Comparison of ENCODE assay signal across 17 cellular contexts in genomic region chr1:57835620-57836019, GRCh38.
DNase-seq lines count a peak whose midpoint lies in the region; ATAC-seq and TF ChIP-seq lines count a peak whose summit lies in the region.
"Had no signal": no experiment of that assay in that cellular context is flagged by ENCODE, and none has a peak within 500 bp of the region (broad histone marks: within the 10 kb centered on the region; RNA-seq: fewer than 3 reads in every experiment).

No MANE protein-coding gene starts in this region.

- no peak overlapping the region for H3K27ac ChIP-seq in GM23338 (ENCODE audit: low read depth)
- H3K27ac ChIP-seq: right atrium auricular region, thoracic aorta had no signal

- no peak overlapping the region for H3K4me2 ChIP-seq in GM23338

- H3K4me1 ChIP-seq in GM23338 (ENCODE audit: insufficient read depth) = peaks cover 22% of the 10 kb centered on the region
- H3K4me1 ChIP-seq: right atrium auricular region had no signal

- H3K36me3 Mint-ChIP-seq in GM23338 (ENCODE audit: low read depth) = peaks cover 11% of the 10 kb centered on the region

- H3K79me2 ChIP-seq in GM23338 (replicated peaks; ENCODE audit: insufficient read depth) = no peaks in the 10 kb centered on the region

- peaks cover 17% of the 10 kb centered on the region for H3K4me1 Mint-ChIP-seq in GM23338
- H3K4me1 Mint-ChIP-seq: activated CD4-positive, alpha-beta T cell treated with anti-CD3 and anti-CD28 coated beads, Interleukin-2, amount 10 ng/mL, durations not matched to agents 7 days and 5 days had no signal

- peak; percentile 86 for ATAC-seq in GM23338
- peak; percentile 9; the same call in 1 of the 3 replicates for ATAC-seq in SK-N-SH treated with all-trans-retinoic acid at 6 μM for 48 hours
- ATAC-seq in GM19035 (IDR thresholded peaks at IDR 0.05; ENCODE audit: unreplicated experiment) = no peak

- H3F3A ChIP-seq in GM23338 (replicated peaks; ENCODE audit: low read depth) = no peaks in the 10 kb centered on the region

- H3K27ac Mint-ChIP-seq in GM23338 = no peak overlapping the region
- H3K27ac Mint-ChIP-seq: activated CD4-positive, alpha-beta T cell treated with anti-CD3 and anti-CD28 coated beads, Interleukin-2, amount 10 ng/mL, durations not matched to agents 7 days and 5 days had no signal

- POLR2A ChIA-PET in BJ (lab: Charles Lee) = no interaction called here

- no peak overlapping the region for H2AFZ ChIP-seq in GM23338

- H3K27me3 Mint-ChIP-seq in GM23338 (ENCODE audit: insufficient read depth, low read depth, poor library complexity) = no peaks in the 10 kb centered on the region

- peaks cover 4% of the 10 kb centered on the region; the same call in 1 of the 2 replicates for H3K9me2 ChIP-seq in GM23338 (ENCODE audit: insufficient read depth)

- H3K4me3 ChIP-seq in BJ (ENCODE audit: low read depth, low read length) (no peak overlapping the region), GM23338 (no peak overlapping the region)
- H3K4me3 ChIP-seq: right atrium auricular region, thoracic aorta had no signal

- no peak overlapping the region for H3K4me3 Mint-ChIP-seq in GM23338
- H3K4me3 Mint-ChIP-seq: activated CD4-positive, alpha-beta T cell treated with anti-CD3 and anti-CD28 coated beads, Interleukin-2, amount 10 ng/mL, durations not matched to agents 7 days and 5 days had no signal

- DNase-seq in BJ (ENCODE audit: low read depth) (no peak), GM23338 (ENCODE audit: low spot score) (peak; percentile 59), iPS DF 4.7 (ENCODE audit: extremely low read depth, low spot score) (peak; percentile 28), SW480 (ENCODE audit: low spot score) (no peak), SKM-1 treated with dmso at 0.1 percent for 144 hours (lab: John Stamatoyannopoulos, UW; ENCODE audit: unreplicated experiment) (no peak), T1000 (lab: John Stamatoyannopoulos, UW) (no peak)
- DNase-seq: activated CD4-positive, alpha-beta T cell treated with anti-CD3 and anti-CD28 coated beads, Interleukin-2, amount 10 ng/mL, durations not matched to agents 7 days and 5 days; activated CD8-positive, alpha-beta memory T cell treated with anti-CD3 and anti-CD28 coated beads, Interleukin-2, amount 50 U/mL, for 4 hours; central memory CD4-positive, alpha-beta T cell; NCI-H1048; occipital lobe; stimulated activated CD4-positive, alpha-beta T cell treated with anti-CD3 and anti-CD28 coated beads, Interleukin-15, amount 100 ng/mL, for 24 hours; SW 1271 had no signal

- H3K36me3 ChIP-seq in BJ (ENCODE audit: control insufficient read depth, insufficient read depth, low read length) (no peaks in the 10 kb centered on the region), GM23338 (ENCODE audit: insufficient read depth) (0 out of 2 replicates have a peak, but pooled peaks cover 4% of the 10 kb centered on the region)
- H3K36me3 ChIP-seq: right atrium auricular region, thoracic aorta had no signal

- CTCF ChIA-PET in BJ (lab: Yijun Ruan, JAX) = interaction anchor here (2.4 to 3.0 kb wide), 2 partner anchors 9 to 11 kb away, joined by 6 to 9 read pairs; no protein-coding TSS in a partner anchor

- TF ChIP-seq CTCF in BJ (IDR thresholded peaks at IDR 0.05; ENCODE audit: insufficient read depth, low read depth, low read length) (peak; percentile 16; the same call in 1 of the 2 replicates), GM23338 (conservative IDR thresholded peaks at IDR 0.05; ENCODE audit: low read depth in 2 of 2) (peak; percentile 33 to 70)

- H3K27me3 ChIP-seq in BJ (ENCODE audit: control insufficient read depth, insufficient read depth, low read length) = no peaks in the 10 kb centered on the region
- H3K27me3 ChIP-seq in GM23338 (ENCODE audit: insufficient read depth) = no peaks in the 10 kb centered on the region
- H3K27me3 ChIP-seq: right atrium auricular region had no signal

- peaks cover 9% of the 10 kb centered on the region for H3K9me3 Mint-ChIP-seq in GM23338

- H4K20me1 ChIP-seq in GM23338 (replicated peaks; ENCODE audit: insufficient read depth) = no peaks in the 10 kb centered on the region

TF ChIP-seq in GM23338, 12 proteins besides CTCF, POLR2A, EP300 and RAD21 (continues in another document):
- TF ChIP-seq, protein P1, sequence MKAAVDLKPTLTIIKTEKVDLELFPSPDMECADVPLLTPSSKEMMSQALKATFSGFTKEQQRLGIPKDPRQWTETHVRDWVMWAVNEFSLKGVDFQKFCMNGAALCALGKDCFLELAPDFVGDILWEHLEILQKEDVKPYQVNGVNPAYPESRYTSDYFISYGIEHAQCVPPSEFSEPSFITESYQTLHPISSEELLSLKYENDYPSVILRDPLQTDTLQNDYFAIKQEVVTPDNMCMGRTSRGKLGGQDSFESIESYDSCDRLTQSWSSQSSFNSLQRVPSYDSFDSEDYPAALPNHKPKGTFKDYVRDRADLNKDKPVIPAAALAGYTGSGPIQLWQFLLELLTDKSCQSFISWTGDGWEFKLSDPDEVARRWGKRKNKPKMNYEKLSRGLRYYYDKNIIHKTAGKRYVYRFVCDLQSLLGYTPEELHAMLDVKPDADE (IDR thresholded peaks at IDR 0.05) = no peak
- no peak for TF ChIP-seq ZNF114 (CRISPR knock-in tag; IDR thresholded peaks at IDR 0.05)
- TF ChIP-seq ZNF331 (CRISPR knock-in tag; IDR thresholded peaks at IDR 0.05; ENCODE audit: low read depth) = no peak
- no peak for TF ChIP-seq REST (IDR thresholded peaks at IDR 0.05; ENCODE audit: unreplicated experiment)
- TF ChIP-seq EZH2phosphoT487 (IDR thresholded peaks at IDR 0.05; ENCODE audit: unreplicated experiment) = no peak
- TF ChIP-seq EZH2 (IDR thresholded peaks at IDR 0.05; ENCODE audit: low read depth, unreplicated experiment) = no peak

TF ChIP-seq in SK-N-SH treated with all-trans-retinoic acid at 6 μM for 48 hours, 23 proteins besides CTCF, POLR2A, EP300 and RAD21:
- TF ChIP-seq, protein P2, sequence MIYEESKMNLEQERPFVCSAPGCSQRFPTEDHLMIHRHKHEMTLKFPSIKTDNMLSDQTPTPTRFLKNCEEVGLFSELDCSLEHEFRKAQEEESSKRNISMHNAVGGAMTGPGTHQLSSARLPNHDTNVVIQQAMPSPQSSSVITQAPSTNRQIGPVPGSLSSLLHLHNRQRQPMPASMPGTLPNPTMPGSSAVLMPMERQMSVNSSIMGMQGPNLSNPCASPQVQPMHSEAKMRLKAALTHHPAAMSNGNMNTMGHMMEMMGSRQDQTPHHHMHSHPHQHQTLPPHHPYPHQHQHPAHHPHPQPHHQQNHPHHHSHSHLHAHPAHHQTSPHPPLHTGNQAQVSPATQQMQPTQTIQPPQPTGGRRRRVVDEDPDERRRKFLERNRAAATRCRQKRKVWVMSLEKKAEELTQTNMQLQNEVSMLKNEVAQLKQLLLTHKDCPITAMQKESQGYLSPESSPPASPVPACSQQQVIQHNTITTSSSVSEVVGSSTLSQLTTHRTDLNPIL (CRISPR knock-in tag; IDR thresholded peaks at IDR 0.05; ENCODE audit: low read depth) = no peak
- TF ChIP-seq, protein P3, sequence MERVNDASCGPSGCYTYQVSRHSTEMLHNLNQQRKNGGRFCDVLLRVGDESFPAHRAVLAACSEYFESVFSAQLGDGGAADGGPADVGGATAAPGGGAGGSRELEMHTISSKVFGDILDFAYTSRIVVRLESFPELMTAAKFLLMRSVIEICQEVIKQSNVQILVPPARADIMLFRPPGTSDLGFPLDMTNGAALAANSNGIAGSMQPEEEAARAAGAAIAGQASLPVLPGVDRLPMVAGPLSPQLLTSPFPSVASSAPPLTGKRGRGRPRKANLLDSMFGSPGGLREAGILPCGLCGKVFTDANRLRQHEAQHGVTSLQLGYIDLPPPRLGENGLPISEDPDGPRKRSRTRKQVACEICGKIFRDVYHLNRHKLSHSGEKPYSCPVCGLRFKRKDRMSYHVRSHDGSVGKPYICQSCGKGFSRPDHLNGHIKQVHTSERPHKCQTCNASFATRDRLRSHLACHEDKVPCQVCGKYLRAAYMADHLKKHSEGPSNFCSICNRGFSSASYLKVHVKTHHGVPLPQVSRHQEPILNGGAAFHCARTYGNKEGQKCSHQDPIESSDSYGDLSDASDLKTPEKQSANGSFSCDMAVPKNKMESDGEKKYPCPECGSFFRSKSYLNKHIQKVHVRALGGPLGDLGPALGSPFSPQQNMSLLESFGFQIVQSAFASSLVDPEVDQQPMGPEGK (CRISPR knock-in tag; IDR thresholded peaks at IDR 0.05; ENCODE audit: borderline replicate concordance) = no peak
- no peak for TF ChIP-seq ESRRG (CRISPR knock-in tag; IDR thresholded peaks at IDR 0.05)
- no peak for TF ChIP-seq OSR1 (CRISPR knock-in tag; IDR thresholded peaks at IDR 0.05)
- TF ChIP-seq TOX (CRISPR knock-in tag; IDR thresholded peaks at IDR 0.05; ENCODE audit: borderline replicate concordance) = no peak
- TF ChIP-seq ZNF565 (CRISPR knock-in tag; conservative IDR thresholded peaks at IDR 0.05; ENCODE audit: low read depth) = no peak
- TF ChIP-seq ZFP30 (CRISPR knock-in tag; IDR thresholded peaks at IDR 0.05) = no peak
- TF ChIP-seq RARB (CRISPR knock-in tag; IDR thresholded peaks at IDR 0.05) = no peak
- TF ChIP-seq TSHZ2 (CRISPR knock-in tag; IDR thresholded peaks at IDR 0.05) = no peak
- no peak for TF ChIP-seq ZC3H10 (CRISPR knock-in tag; IDR thresholded peaks at IDR 0.05)

Comparison
In these comparisons a context has a peak if more than half of its experiments do, and no peak if none do; other contexts are left out.
1. DNase-seq: peak in GM23338 (single experiment) and iPS DF 4.7 (single experiment); none in BJ (single experiment), SW480 (single experiment), SKM-1 treated with dmso at 0.1 percent for 144 hours (single experiment) and T1000 (single experiment).